Comparison of ENCODE assay signal across 22 cellular contexts in the genomic region with DNA sequence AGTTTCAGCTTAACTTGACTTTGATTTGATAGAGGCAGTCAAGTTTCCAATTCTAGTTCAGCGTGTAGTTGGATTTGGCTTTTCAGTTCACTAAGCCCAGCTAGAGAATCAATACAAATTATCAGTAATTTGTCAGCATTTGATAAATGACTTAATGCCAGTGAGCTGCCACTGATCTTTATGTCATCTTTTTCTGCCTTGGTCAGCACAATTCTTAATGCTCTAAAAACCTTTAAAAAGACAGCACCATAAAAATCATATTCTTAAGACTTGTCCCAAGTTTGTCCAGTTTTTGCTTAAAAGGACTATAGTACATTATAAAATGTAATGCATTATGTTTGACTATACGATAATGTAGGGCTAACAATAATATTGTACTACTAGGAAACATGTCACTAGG.
A peak's percentile ranks its signal among the peaks of the same experiment; 100 is the strongest.
DNase-seq lines count a peak whose midpoint lies in the region; ATAC-seq, FAIRE-seq and TF ChIP-seq lines count a peak whose summit lies in the region.
"Had no signal": no experiment of that assay in that cellular context is flagged by ENCODE, and none has a peak within 500 bp of the region (broad histone marks: within the 10 kb centered on the region; RNA-seq: fewer than 3 reads in every experiment).

No MANE protein-coding gene starts in this region.

- no peaks in the 10 kb centered on the region for H3K9me1 ChIP-seq in K562 (ENCODE audit: control insufficient read depth, insufficient read depth, low read length)

- CTCF ChIA-PET in HepG2 (lab: Yijun Ruan, JAX; ENCODE audit: low intra/inter-chr PET ratio, low total read pairs) (no interaction called here), K562 (lab: Yijun Ruan, JAX; ENCODE audit: low intra/inter-chr PET ratio) (no interaction called here)

- H3K14ac ChIP-seq in neuronal stem cell (ENCODE audit: low read length) = no peak overlapping the region

- no peak overlapping the region for H2BK12ac ChIP-seq in neuronal stem cell (ENCODE audit: low read length)

- BruUV-seq in HepG2 (replicated peaks; lab: Mats Ljungman, UMichigan) (no TSS peak), K562 (replicated peaks; lab: Mats Ljungman, UMichigan) (no TSS peak)

- H2AFZ ChIP-seq in HepG2 (ENCODE audit: low read length) (no peak overlapping the region), K562 (ENCODE audit: low read depth, low read length) (no peak overlapping the region), neuronal stem cell (ENCODE audit: low read length) (peak overlapping the region; percentile 19), smooth muscle cell (ENCODE audit: low read depth) (no peak overlapping the region)

- H2BK120ac ChIP-seq in neuronal stem cell (ENCODE audit: low read depth, low read length) = no peak overlapping the region

- no peak overlapping the region for H3K18ac ChIP-seq in neuronal stem cell (ENCODE audit: low read length)

- H3K79me2 ChIP-seq in HepG2 (ENCODE audit: insufficient read depth, low read length) (no peaks in the 10 kb centered on the region), K562 (ENCODE audit: control insufficient read depth, insufficient read depth, low read length) (no peaks in the 10 kb centered on the region), smooth muscle cell (ENCODE audit: low read depth) (no peaks in the 10 kb centered on the region)

- no peaks in the 10 kb centered on the region for H4K20me1 ChIP-seq in HepG2 (ENCODE audit: insufficient read depth, low read length)
- no peaks in the 10 kb centered on the region for H4K20me1 ChIP-seq in K562 (replicated peaks; ENCODE audit: control insufficient read depth, insufficient read depth, low read length)
- H4K20me1 ChIP-seq in smooth muscle cell (ENCODE audit: low read depth) = no peaks in the 10 kb centered on the region
- H4K20me1 ChIP-seq: BLaER1 treated with 17β-estradiol and CSF1 and Interleukin-3, amounts not matched to agents 10 nM and 100 nM had no signal

- no peak overlapping the region for H4K91ac ChIP-seq in neuronal stem cell (ENCODE audit: low read depth, low read length, poor library complexity)

- H3K27ac ChIP-seq in HepG2 (ENCODE audit: extremely low read length, insufficient read depth, low read length) (no peak overlapping the region), right lobe of liver (no peak overlapping the region), K562 (ENCODE audit: extremely low read depth, low read depth, low read length) (no peak overlapping the region), neuronal stem cell (replicated peaks; ENCODE audit: low read length) (no peak overlapping the region), smooth muscle cell (ENCODE audit: low read depth) (no peak overlapping the region), caudate nucleus (ENCODE audit: low read depth, low read length) (no peak overlapping the region)
- H3K27ac ChIP-seq: 22Rv1; BLaER1 treated with 17β-estradiol and CSF1 and Interleukin-3, amounts not matched to agents 10 nM and 100 nM had no signal

- no peaks in the 10 kb centered on the region for H3K36me3 ChIP-seq in HepG2 (replicated peaks in 1 of 2; ENCODE audit: control insufficient read depth in 1 of 2, insufficient read depth in 2 of 2, low read length in 2 of 2)
- H3K36me3 ChIP-seq in right lobe of liver = no peaks in the 10 kb centered on the region
- no peaks in the 10 kb centered on the region for H3K36me3 ChIP-seq in K562 (ENCODE audit: control insufficient read depth, insufficient read depth, low read length)
- no peaks in the 10 kb centered on the region for H3K36me3 ChIP-seq in neuronal stem cell (replicated peaks in 1 of 2; ENCODE audit: control insufficient read depth in 2 of 2, insufficient read depth in 2 of 2, low read length in 2 of 2)
- no peaks in the 10 kb centered on the region for H3K36me3 ChIP-seq in smooth muscle cell (ENCODE audit: low read depth)
- H3K36me3 ChIP-seq: BE2C; BLaER1 treated with 17β-estradiol and CSF1 and Interleukin-3, amounts not matched to agents 10 nM and 100 nM had no signal

- TF ChIP-seq EP300 in HepG2 (IDR thresholded peaks at IDR 0.05; ENCODE audit: low read depth in 2 of 2, low read length in 2 of 2) (no peak), HepG2 (CRISPR knock-in tag; IDR thresholded peaks at IDR 0.05; ENCODE audit: borderline replicate concordance) (no peak), K562 (IDR thresholded peaks at IDR 0.05; ENCODE audit: low read length) (no peak)

- in situ Hi-C loops in HepG2 (cut with HindIII; ENCODE audit: extremely low pct_ligation_motif_present, low pct_unique_long_range_greater_than_20kb) = no loop called here
- in situ Hi-C loops in K562 (cut with MboI) = no loop called here

- H2BK15ac ChIP-seq in neuronal stem cell (ENCODE audit: low read length) = no peak overlapping the region

- no peak overlapping the region for H4K8ac ChIP-seq in neuronal stem cell (ENCODE audit: low read depth, low read length)

- TF ChIP-seq POLR2A in HepG2 (IDR thresholded peaks at IDR 0.05; ENCODE audit: insufficient read depth in 1 of 2, low read depth in 2 of 2, low read length in 2 of 2) (no peak), right lobe of liver (IDR thresholded peaks at IDR 0.05) (no peak), K562 (conservative IDR thresholded peaks at IDR 0.05) (no peak)

- H3K4me3 ChIP-seq in HepG2 (replicated peaks in 1 of 3; ENCODE audit: insufficient read depth in 1 of 3, low read depth in 2 of 3, low read length in 3 of 3) (no peak overlapping the region), right lobe of liver (no peak overlapping the region), K562 (no peak overlapping the region), neuronal stem cell (ENCODE audit: low read length in 2 of 2) (no peak overlapping the region), smooth muscle cell (no peak overlapping the region)
- H3K4me3 ChIP-seq: BLaER1 treated with 17β-estradiol and CSF1 and Interleukin-3, amounts not matched to agents 10 nM and 100 nM; GM12878; GM23338 had no signal

- no peak for ATAC-seq in HepG2
- ATAC-seq in right lobe of liver = no peak
- no peak for ATAC-seq in K562
- ATAC-seq: GM12878, GM23338 had no signal

- intact Hi-C loops in HepG2 (cut with micrococcal nuclease; ENCODE audit: unreplicated experiment) (no loop called here), right lobe of liver (cut with DNase I) (no loop called here), K562 (cut with micrococcal nuclease) (no loop called here)

- H3K23ac ChIP-seq in neuronal stem cell (ENCODE audit: low read depth, low read length, poor library complexity) = no peak overlapping the region

- H2AK5ac ChIP-seq in neuronal stem cell (ENCODE audit: low read depth, low read length) = no peak overlapping the region

- no peak overlapping the region for H3K4me2 ChIP-seq in HepG2 (ENCODE audit: low read depth, low read length)
- no peak overlapping the region for H3K4me2 ChIP-seq in K562 (ENCODE audit: insufficient read depth, low read length)
- no peak overlapping the region for H3K4me2 ChIP-seq in neuronal stem cell (ENCODE audit: insufficient read depth, low read length, poor library complexity, severe bottlenecking)
- no peak overlapping the region for H3K4me2 ChIP-seq in smooth muscle cell
- H3K4me2 ChIP-seq: BLaER1 treated with 17β-estradiol and CSF1 and Interleukin-3, amounts not matched to agents 10 nM and 100 nM; GM23338 had no signal

- TF ChIP-seq RAD21 in HepG2 (CRISPR knock-in tag; IDR thresholded peaks at IDR 0.05) = no peak
- no peak for TF ChIP-seq RAD21 in K562 (CRISPR knock-in tag; conservative IDR thresholded peaks at IDR 0.05 in 1 of 2, IDR thresholded peaks at IDR 0.05 in 1 of 2)

- H2BK5ac ChIP-seq in neuronal stem cell (ENCODE audit: low read length) = no peak overlapping the region

- FAIRE-seq in HepG2 (lab: Jason Lieb, UNC) (no peak), K562 (lab: Jason Lieb, UNC) (no peak)
- FAIRE-seq: GM12878, GM19239, H54 had no signal

- no peaks in the 10 kb centered on the region for H3K27me3 ChIP-seq in HepG2 (ENCODE audit: control insufficient read depth in 1 of 2, insufficient read depth in 2 of 2, low read length in 2 of 2)
- H3K27me3 ChIP-seq in right lobe of liver = no peaks in the 10 kb centered on the region
- H3K27me3 ChIP-seq in K562 (ENCODE audit: control insufficient read depth in 2 of 2, insufficient read depth in 2 of 2, low read length in 2 of 2) = no peaks in the 10 kb centered on the region
- H3K27me3 ChIP-seq in neuronal stem cell (ENCODE audit: control insufficient read depth in 3 of 3, insufficient read depth in 3 of 3, low read depth in 1 of 3, low read length in 3 of 3) = no peaks in the 10 kb centered on the region
- no peaks in the 10 kb centered on the region for H3K27me3 ChIP-seq in smooth muscle cell (ENCODE audit: low read depth)
- H3K27me3 ChIP-seq: BE2C; BLaER1 treated with 17β-estradiol and CSF1 and Interleukin-3, amounts not matched to agents 10 nM and 100 nM had no signal

- POLR2A ChIA-PET in HepG2 (lab: Yijun Ruan, JAX) (no interaction called here), K562 (lab: Yijun Ruan, JAX) (no interaction called here)

- H3K4me1 ChIP-seq in HepG2 (ENCODE audit: insufficient read depth, low read length) = no peaks in the 10 kb centered on the region
- no peaks in the 10 kb centered on the region for H3K4me1 ChIP-seq in right lobe of liver
- H3K4me1 ChIP-seq in K562 (replicated peaks in 1 of 2; ENCODE audit: control insufficient read depth in 2 of 2, insufficient read depth in 2 of 2, low read length in 2 of 2) = no peaks in the 10 kb centered on the region
- peaks cover 2 to 9% of the 10 kb centered on the region in 2 donors for H3K4me1 ChIP-seq in neuronal stem cell (ENCODE audit: control insufficient read depth in 2 of 2, insufficient read depth in 1 of 2, low read depth in 1 of 2, low read length in 2 of 2)
- H3K4me1 ChIP-seq in smooth muscle cell (ENCODE audit: low read depth) = no peaks in the 10 kb centered on the region
- H3K4me1 ChIP-seq: BE2C had no signal

- no peak for TF ChIP-seq CTCF in HepG2 (CRISPR knock-in tag; IDR thresholded peaks at IDR 0.05)
- TF ChIP-seq CTCF in right lobe of liver (IDR thresholded peaks at IDR 0.05) = no peak
- no peak for TF ChIP-seq CTCF in K562 (IDR thresholded peaks at IDR 0.05 in 2 of 3, conservative IDR thresholded peaks at IDR 0.05 in 1 of 3; ENCODE audit: insufficient read depth in 2 of 3, low read depth in 1 of 3, low read length in 3 of 3)
- TF ChIP-seq CTCF in smooth muscle cell (IDR thresholded peaks at IDR 0.05; ENCODE audit: borderline replicate concordance, insufficient read depth, poor library complexity, severe bottlenecking) = no peak

- DNase-seq in HepG2 (ENCODE audit: low spot score) (no peak), right lobe of liver (no peak), K562 (ENCODE audit: extremely low read depth in 1 of 4, low spot score in 3 of 4) (no peak), neuronal stem cell (ENCODE audit: low spot score) (no peak), smooth muscle cell (lab: John Stamatoyannopoulos, UW; ENCODE audit: unreplicated experiment) (no peak), caudate nucleus (lab: John Stamatoyannopoulos, UW) (no peak)
- DNase-seq: ACHN; AML-193; BE2C; CD4-positive, alpha-beta T cell; CD8-positive, alpha-beta memory T cell; DMS 273 treated with DMSO at 0.1 percent for 48 hours; DMS79; EL; GDM1; HCEC 1CT had no signal

- H3K9me3 ChIP-seq in HepG2 (ENCODE audit: low read length) = peaks cover 89% of the 10 kb centered on the region
- no peaks in the 10 kb centered on the region for H3K9me3 ChIP-seq in right lobe of liver
- no peaks in the 10 kb centered on the region for H3K9me3 ChIP-seq in K562 (replicated peaks; ENCODE audit: control insufficient read depth, insufficient read depth, low read depth, low read length)
- no peaks in the 10 kb centered on the region for H3K9me3 ChIP-seq in neuronal stem cell (replicated peaks in 1 of 2; ENCODE audit: control insufficient read depth in 2 of 2, insufficient read depth in 1 of 2, low read depth in 1 of 2, low read length in 2 of 2)
- no peaks in the 10 kb centered on the region for H3K9me3 ChIP-seq in smooth muscle cell (replicated peaks; ENCODE audit: low read depth)
- H3K9me3 ChIP-seq: BE2C; BLaER1 treated with 17β-estradiol and CSF1 and Interleukin-3, amounts not matched to agents 10 nM and 100 nM had no signal

- H3F3A ChIP-seq in smooth muscle cell (ENCODE audit: low read depth) = no peaks in the 10 kb centered on the region

- H3K79me1 ChIP-seq in neuronal stem cell (ENCODE audit: low read depth, low read length) = no peaks in the 10 kb centered on the region

- no peak overlapping the region for H3K9ac ChIP-seq in HepG2 (ENCODE audit: insufficient read depth, low read depth, low read length)
- no peak overlapping the region for H3K9ac ChIP-seq in K562 (ENCODE audit: insufficient read depth in 1 of 2, low read depth in 2 of 2, low read length in 2 of 2)
- no peak overlapping the region for H3K9ac ChIP-seq in neuronal stem cell (ENCODE audit: low read depth, low read length, poor library complexity)
- H3K9ac ChIP-seq in smooth muscle cell (ENCODE audit: low read depth) = no peak overlapping the region
- H3K9ac ChIP-seq: BLaER1 treated with 17β-estradiol and CSF1 and Interleukin-3, amounts not matched to agents 10 nM and 100 nM had no signal

- 6% methylated on average over 2 of the region's 2 CpGs for WGBS in HepG2 (ENCODE audit: low lambda C conversion rate)
- WGBS in right lobe of liver (ENCODE audit: insufficient coverage, low coverage, low lambda C conversion rate, missing lambda C conversion rate) = 51% methylated on average over 2 of the region's 2 CpGs
- WGBS in K562 (ENCODE audit: insufficient coverage, low coverage, missing lambda C conversion rate) = 0% methylated on average over 2 of the region's 2 CpGs
- no CpG with 5 or more reads among the region's 2 CpGs for WGBS in neuronal stem cell (ENCODE audit: extremely low coverage in 2 of 2, insufficient read length in 2 of 2, insufficient replicate concordance in 1 of 2), 2 donors
- WGBS in smooth muscle cell (ENCODE audit: low lambda C conversion rate) = 91% methylated on average over 2 of the region's 2 CpGs

- H3K4ac ChIP-seq in neuronal stem cell (ENCODE audit: low read length) = no peak overlapping the region
